In genomic region chr14:35359655-35360054, GRCh38 we compare ENCODE assay signal across 1 cellular context.
A peak's percentile ranks its signal among the peaks of the same experiment; 100 is the strongest.
TF ChIP-seq lines count a peak whose summit lies in the region.

No MANE protein-coding gene starts in this region.

TF ChIP-seq in K562, 482 proteins besides CTCF, POLR2A, EP300 and RAD21 (continued from another document):
- TF ChIP-seq MGA (IDR thresholded peaks at IDR 0.05) = peak; percentile 80
- 0 out of 4 replicates have a peak, but pooled peaks of 1 of the 2 experiments have one; percentile 28 for TF ChIP-seq MNT (conservative IDR thresholded peaks at IDR 0.05)
- peak; percentile 34; the same call in 1 of the 2 replicates for TF ChIP-seq TAL1 (IDR thresholded peaks at IDR 0.05)
- TF ChIP-seq CREM (IDR thresholded peaks at IDR 0.05; ENCODE audit: low read depth) = 0 out of 2 replicates have a peak, but pooled peaks have one; percentile 32
